In genomic region chr15:52997123-52997522, GRCh38 we compare ENCODE assay signal across 40 cellular contexts.
"Had no signal": no experiment of that assay in that cellular context is flagged by ENCODE, and none has a peak within 500 bp of the region (broad histone marks: within the 10 kb centered on the region; RNA-seq: fewer than 3 reads in every experiment).

No MANE protein-coding gene starts in this region.

- DNase-seq: activated effector memory CD4-positive, alpha-beta T cell treated with anti-CD3 and anti-CD28 coated beads, Interleukin-2, amount 50 U/mL, for 16 hours; activated effector memory CD4-positive, alpha-beta T cell treated with Interleukin-2 at 50 U/mL for 16 hours; activated gamma-delta T cell; activated gamma-delta T cell treated with Interleukin-2 at 50 U/mL for 16 hours; activated naive CD4-positive, alpha-beta T cell; activated naive CD4-positive, alpha-beta T cell treated with anti-CD3 and anti-CD28 coated beads for 36 hours; activated naive CD4-positive, alpha-beta T cell treated with anti-CD3 and anti-CD28 coated beads, Interleukin-2, amount 10 ng/mL, durations not matched to agents 7 days and 5 days; activated naive CD4-positive, alpha-beta T cell treated with anti-CD3 and anti-CD28 coated beads, Interleukin-2, amount 50 U/mL, for 16 hours; activated naive CD4-positive, alpha-beta T cell treated with Interleukin-2 at 50 U/mL for 16 hours; activated naive CD8-positive, alpha-beta T cell treated with anti-CD3 and anti-CD28 coated beads for 36 hours; activated naive CD8-positive, alpha-beta T cell treated with anti-CD3 and anti-CD28 coated beads, Interleukin-2, amount 10 ng/mL, durations not matched to agents 7 days and 5 days; activated naive CD8-positive, alpha-beta T cell treated with anti-CD3 and anti-CD28 coated beads, Interleukin-2, amount 50 U/mL, for 24 hours; activated T-cell treated with anti-CD3 and anti-CD28 coated beads, Interleukin-2, amount 50 U/mL, for 1 hour; activated T-cell treated with anti-CD3 and anti-CD28 coated beads, Interleukin-2, amount 50 U/mL, for 24 hours; activated T-cell treated with anti-CD3 and anti-CD28 coated beads, Interleukin-2, amount 50 U/mL, for 4 hours; activated T-cell treated with anti-CD3 and anti-CD28 coated beads, Interleukin-2, amount 50 U/mL, for 48 hours; activated T-cell treated with anti-CD3 and anti-CD28 coated beads, Interleukin-2, amount 50 U/mL, for 72 hours; adrenal gland; amniotic stem cell; amygdala; anterior cingulate cortex; aorta; body of pancreas; brain microvascular endothelial cell; caudate nucleus; central memory CD4-positive, alpha-beta T cell; cerebellar nuclear complex had no signal

- H3K27ac ChIP-seq: adrenal gland, ascending aorta, body of pancreas, brain microvascular endothelial cell, breast epithelium, cardiac muscle cell had no signal

- H3K4me3 Mint-ChIP-seq: activated naive CD4-positive, alpha-beta T cell treated with anti-CD3 and anti-CD28 coated beads for 36 hours; activated naive CD4-positive, alpha-beta T cell treated with anti-CD3 and anti-CD28 coated beads, Interleukin-2, amount 10 ng/mL, durations not matched to agents 7 days and 5 days; activated naive CD4-positive, alpha-beta T cell treated with anti-CD3 and anti-CD28 coated beads, Interleukin-2, amount 50 U/mL, for 24 hours; activated naive CD8-positive, alpha-beta T cell; activated naive CD8-positive, alpha-beta T cell treated with anti-CD3 and anti-CD28 coated beads for 36 hours; activated naive CD8-positive, alpha-beta T cell treated with anti-CD3 and anti-CD28 coated beads, Interleukin-2, amount 10 ng/mL, durations not matched to agents 7 days and 5 days; activated naive CD8-positive, alpha-beta T cell treated with anti-CD3 and anti-CD28 coated beads, Interleukin-2, amount 50 U/mL, for 24 hours; activated T-cell treated with anti-CD3 and anti-CD28 coated beads, Interleukin-2, amount 50 U/mL, for 24 hours; activated T-cell treated with anti-CD3 and anti-CD28 coated beads, Interleukin-2, amount 50 U/mL, for 4 hours; activated T-cell treated with anti-CD3 and anti-CD28 coated beads, Interleukin-2, amount 50 U/mL, for 72 hours; activated T-helper 1 cell treated with anti-CD3 and anti-CD28 coated beads, Interleukin-12 subunit alpha, Interleukin-12 subunit beta, Interleukin-2, Interleukin-4 antibody, amounts not matched to agents 30 ng/mL and 10 ng/mL and 1 ng/mL, durations not matched to agents 14 hours and 24 hours and 36 hours; activated T-helper 17 cell treated with anti-CD3 and anti-CD28 coated beads, Interleukin-2, amount 50 U/mL, for 72 hours; brain; central memory CD8-positive, alpha-beta T cell had no signal

- FAIRE-seq: astrocyte, bronchial epithelial cell had no signal

- H3K4me1 Mint-ChIP-seq: activated naive CD4-positive, alpha-beta T cell treated with anti-CD3 and anti-CD28 coated beads, Interleukin-2, amount 10 ng/mL, durations not matched to agents 7 days and 5 days; activated naive CD4-positive, alpha-beta T cell treated with anti-CD3 and anti-CD28 coated beads, Interleukin-2, amount 50 U/mL, for 24 hours; activated naive CD8-positive, alpha-beta T cell treated with anti-CD3 and anti-CD28 coated beads for 36 hours; activated naive CD8-positive, alpha-beta T cell treated with anti-CD3 and anti-CD28 coated beads, Interleukin-2, amount 10 ng/mL, durations not matched to agents 7 days and 5 days; activated naive CD8-positive, alpha-beta T cell treated with anti-CD3 and anti-CD28 coated beads, Interleukin-2, amount 50 U/mL, for 24 hours; activated T-helper 17 cell treated with anti-CD3 and anti-CD28 coated beads, Interleukin-2, amount 50 U/mL, for 72 hours; central memory CD8-positive, alpha-beta T cell had no signal

- H3K4me1 ChIP-seq: adrenal gland, ascending aorta, body of pancreas, breast epithelium had no signal

- H3K4me3 ChIP-seq: adrenal gland, ascending aorta, body of pancreas, breast epithelium, cardiac muscle cell had no signal

- ATAC-seq: activated naive CD4-positive, alpha-beta T cell treated with anti-CD3 and anti-CD28 coated beads, Interleukin-2, amount 50 U/mL, for 72 hours; activated naive CD8-positive, alpha-beta T cell treated with anti-CD3 and anti-CD28 coated beads, Interleukin-2, amount 50 U/mL, for 24 hours; activated T-cell treated with anti-CD3 and anti-CD28 coated beads, Interleukin-2, amount 50 U/mL, for 4 hours; activated T-cell treated with anti-CD3 and anti-CD28 coated beads, Interleukin-2, amount 50 U/mL, for 72 hours; activated T-helper 17 cell treated with anti-CD3 and anti-CD28 coated beads, Interleukin-2, amount 50 U/mL, for 72 hours; body of pancreas had no signal

- H3K27ac Mint-ChIP-seq: activated naive CD4-positive, alpha-beta T cell treated with anti-CD3 and anti-CD28 coated beads for 36 hours; activated naive CD4-positive, alpha-beta T cell treated with anti-CD3 and anti-CD28 coated beads, Interleukin-2, amount 10 ng/mL, durations not matched to agents 7 days and 5 days; activated naive CD4-positive, alpha-beta T cell treated with anti-CD3 and anti-CD28 coated beads, Interleukin-2, amount 50 U/mL, for 24 hours; activated naive CD4-positive, alpha-beta T cell treated with anti-CD3 and anti-CD28 coated beads, Interleukin-2, amount 50 U/mL, for 72 hours; activated naive CD8-positive, alpha-beta T cell; activated naive CD8-positive, alpha-beta T cell treated with anti-CD3 and anti-CD28 coated beads for 36 hours; activated naive CD8-positive, alpha-beta T cell treated with anti-CD3 and anti-CD28 coated beads, Interleukin-2, amount 10 ng/mL, durations not matched to agents 7 days and 5 days; activated naive CD8-positive, alpha-beta T cell treated with anti-CD3 and anti-CD28 coated beads, Interleukin-2, amount 50 U/mL, for 24 hours; activated T-cell treated with anti-CD3 and anti-CD28 coated beads, Interleukin-2, amount 50 U/mL, for 24 hours; activated T-cell treated with anti-CD3 and anti-CD28 coated beads, Interleukin-2, amount 50 U/mL, for 72 hours; activated T-helper 1 cell treated with anti-CD3 and anti-CD28 coated beads, Interleukin-12 subunit alpha, Interleukin-12 subunit beta, Interleukin-2, Interleukin-4 antibody, amounts not matched to agents 30 ng/mL and 10 ng/mL and 1 ng/mL, durations not matched to agents 14 hours and 24 hours and 36 hours; activated T-helper 17 cell treated with anti-CD3 and anti-CD28 coated beads, Interleukin-2, amount 50 U/mL, for 72 hours; activated T-helper 2 cell treated with anti-CD3 and anti-CD28 coated beads, Interferon-gamma antibody, Interleukin-2, Interleukin-4, amounts not matched to agents 10 μg/mL and 5 μg/mL and 100 μg/mL, durations not matched to agents 14 hours and 24 hours and 36 hours; brain had no signal

- H3K36me3 Mint-ChIP-seq: activated naive CD4-positive, alpha-beta T cell treated with anti-CD3 and anti-CD28 coated beads, Interleukin-2, amount 10 ng/mL, durations not matched to agents 7 days and 5 days; activated naive CD8-positive, alpha-beta T cell; activated naive CD8-positive, alpha-beta T cell treated with anti-CD3 and anti-CD28 coated beads, Interleukin-2, amount 10 ng/mL, durations not matched to agents 7 days and 5 days; brain had no signal

- H3K9me3 Mint-ChIP-seq: central memory CD8-positive, alpha-beta T cell had no signal

- H3K9me3 ChIP-seq: adrenal gland, ascending aorta, body of pancreas had no signal
